Comparison of ENCODE assay signal across 23 cellular contexts in the genomic region with DNA sequence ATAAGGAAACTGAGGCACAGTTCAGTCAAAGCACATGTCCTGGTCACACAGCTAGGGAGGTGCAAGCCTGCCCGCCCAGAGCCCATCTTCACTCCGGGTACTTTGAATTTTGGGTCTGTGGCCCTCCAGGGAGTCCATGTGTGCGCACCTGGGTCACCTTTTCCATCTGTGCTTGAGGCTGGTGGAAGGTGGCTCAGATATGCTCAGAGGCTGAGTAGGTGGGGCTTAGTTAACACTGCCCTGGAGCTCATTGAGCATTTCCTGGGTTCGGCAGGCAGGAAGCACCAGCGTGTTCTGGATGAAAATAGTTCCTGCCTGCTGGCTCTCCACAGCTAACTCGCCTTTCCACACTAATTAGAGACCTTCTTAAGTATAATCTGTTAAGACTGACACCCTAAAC. TPM values are rescaled to one million over a fixed set of nuclear protein-coding genes. Genes with fewer than 3 reads are reported as not detected.
DNase-seq lines count a peak whose midpoint lies in the region; ATAC-seq, FAIRE-seq and TF ChIP-seq lines count a peak whose summit lies in the region.
"Had no signal": no experiment of that assay in that cellular context is flagged by ENCODE, and none has a peak within 500 bp of the region (broad histone marks: within the 10 kb centered on the region; RNA-seq: fewer than 3 reads in every experiment).

No MANE protein-coding gene starts in this region.

- CTCF ChIA-PET in activated CD4-positive, alpha-beta T cell treated with anti-CD3 and anti-CD28 coated beads, Interleukin-2, amount 10 ng/mL, durations not matched to agents 7 days and 5 days (lab: Charles Lee), result interaction anchor here (0.6 to 1.1 kb wide), 2 partner anchors 14 to 29 kb away, joined by 3 read pairs; no protein-coding TSS in a partner anchor
- CTCF ChIA-PET in naive thymus-derived CD4-positive, alpha-beta T cell (lab: Charles Lee), result interaction anchor here (1.6 kb wide), 1 partner anchor 98 kb away, joined by 4 read pairs; no protein-coding TSS in a partner anchor

- peak; percentile 42 for DNase-seq in activated CD4-positive, alpha-beta T cell treated with anti-CD3 and anti-CD28 coated beads, Interleukin-2, amount 10 ng/mL, durations not matched to agents 7 days and 5 days
- no peak for DNase-seq in activated CD4-positive, alpha-beta T cell treated with anti-CD3 and anti-CD28 coated beads for 48 hours
- peak; percentile 27 for DNase-seq in GM12891 (ENCODE audit: insufficient read length, low spot score)
- DNase-seq in activated naive CD8-positive, alpha-beta T cell treated with anti-CD3 and anti-CD28 coated beads for 36 hours, result no peak
- peak in 3 of 9 donors; percentile 17 to 26 (median 19) for DNase-seq in naive thymus-derived CD4-positive, alpha-beta T cell
- no peak for DNase-seq in hippocampal formation (lab: John Stamatoyannopoulos, UW)
- DNase-seq: activated CD8-positive, alpha-beta memory T cell treated with anti-CD3 and anti-CD28 coated beads, Interleukin-2, amount 50 U/mL, for 4 hours; NCI-H1105 treated with DMSO at 0.1 percent for 48 hours; NCI-H2081; NK-92 treated with Interleukin-12 subunit alpha and Interleukin-12 subunit beta, amount 100 ng/mL, for 24 hours; occipital lobe; T-helper 9 cell had no signal

- H3K9me3 ChIP-seq in naive thymus-derived CD4-positive, alpha-beta T cell (ENCODE audit: control insufficient read depth in 2 of 3, low read length in 3 of 3), result no peaks in the 10 kb centered on the region
- H3K9me3 ChIP-seq: A549, right atrium auricular region had no signal

- H3K27ac ChIP-seq in naive thymus-derived CD4-positive, alpha-beta T cell (ENCODE audit: low read depth, low read length), result no peak overlapping the region
- H3K27ac ChIP-seq: A549, right atrium auricular region had no signal

- intact Hi-C loops in naive thymus-derived CD4-positive, alpha-beta T cell (cut with micrococcal nuclease), result loop anchor here in 1 of 2 donors (2.0 kb wide), 1 partner anchor 19 kb away; the partner anchor contains the start of gene FAM234A

- no peaks in the 10 kb centered on the region for H3K9me3 Mint-ChIP-seq in activated CD4-positive, alpha-beta T cell treated with anti-CD3 and anti-CD28 coated beads, Interleukin-2, amount 10 ng/mL, durations not matched to agents 7 days and 5 days
- H3K9me3 Mint-ChIP-seq in activated naive CD8-positive, alpha-beta T cell treated with anti-CD3 and anti-CD28 coated beads for 36 hours, result no peaks in the 10 kb centered on the region
- no peaks in the 10 kb centered on the region for H3K9me3 Mint-ChIP-seq in naive thymus-derived CD4-positive, alpha-beta T cell
- H3K9me3 Mint-ChIP-seq: activated naive CD4-positive, alpha-beta T cell treated with anti-CD3 and anti-CD28 coated beads, Interleukin-2, amount 50 U/mL, for 72 hours; stimulated activated memory B cell treated with anti-CD40 and anti-IgM and Interleukin-4, amounts not matched to agents 10 μg/mL and 1 μg/mL and 100 μg/mL, for 72 hours had no signal

- no peak overlapping the region for H3K4me3 ChIP-seq in naive thymus-derived CD4-positive, alpha-beta T cell (ENCODE audit: low read length)
- H3K4me3 ChIP-seq: A549, right atrium auricular region had no signal

- peak; percentile 76 for FAIRE-seq in GM12891 (lab: Jason Lieb, UNC)
- FAIRE-seq: A549, RCC 7860 had no signal

- no peaks in the 10 kb centered on the region for H3K36me3 Mint-ChIP-seq in activated CD4-positive, alpha-beta T cell treated with anti-CD3 and anti-CD28 coated beads, Interleukin-2, amount 10 ng/mL, durations not matched to agents 7 days and 5 days (ENCODE audit: low read depth)
- peaks cover 15% of the 10 kb centered on the region for H3K36me3 Mint-ChIP-seq in activated naive CD8-positive, alpha-beta T cell treated with anti-CD3 and anti-CD28 coated beads for 36 hours
- peaks cover 4 to 28% (median 12%) of the 10 kb centered on the region in 5 donors for H3K36me3 Mint-ChIP-seq in naive thymus-derived CD4-positive, alpha-beta T cell
- H3K36me3 Mint-ChIP-seq: activated naive CD4-positive, alpha-beta T cell treated with anti-CD3 and anti-CD28 coated beads, Interleukin-2, amount 50 U/mL, for 72 hours had no signal

- peaks cover 0 to 30% (median 0%) of the 10 kb centered on the region in 3 experiments for H3K36me3 ChIP-seq in naive thymus-derived CD4-positive, alpha-beta T cell (ENCODE audit: control insufficient read depth in 2 of 3, insufficient read depth in 3 of 3, low read length in 3 of 3)

- POLR2A ChIA-PET in activated CD4-positive, alpha-beta T cell treated with anti-CD3 and anti-CD28 coated beads, Interleukin-2, amount 10 ng/mL, durations not matched to agents 7 days and 5 days (lab: Charles Lee), result interaction anchor here (0.7 kb wide), 1 partner anchor 347 kb away, joined by 4 read pairs; no protein-coding TSS in a partner anchor
- POLR2A ChIA-PET in naive thymus-derived CD4-positive, alpha-beta T cell (lab: Charles Lee), result interaction anchor here (0.6 to 3.1 kb wide), 3 partner anchors 16 to 59 kb away, joined by 3 to 14 read pairs (median 3); partner anchors contain the start of gene FAM234A

- H3K27me3 Mint-ChIP-seq in activated CD4-positive, alpha-beta T cell treated with anti-CD3 and anti-CD28 coated beads, Interleukin-2, amount 10 ng/mL, durations not matched to agents 7 days and 5 days, result no peaks in the 10 kb centered on the region
- no peaks in the 10 kb centered on the region for H3K27me3 Mint-ChIP-seq in activated naive CD8-positive, alpha-beta T cell treated with anti-CD3 and anti-CD28 coated beads for 36 hours
- H3K27me3 Mint-ChIP-seq in naive thymus-derived CD4-positive, alpha-beta T cell, result no peaks in the 10 kb centered on the region
- H3K27me3 Mint-ChIP-seq: stimulated activated memory B cell treated with anti-CD40 and anti-IgM and Interleukin-4, amounts not matched to agents 10 μg/mL and 1 μg/mL and 100 μg/mL, for 72 hours had no signal

- ATAC-seq in naive thymus-derived CD4-positive, alpha-beta T cell, result no peak
- ATAC-seq in SK-N-SH treated with all-trans-retinoic acid at 6 μM for 48 hours (no peak), HG02571 (IDR thresholded peaks at IDR 0.05; ENCODE audit: unreplicated experiment) (no peak)
- ATAC-seq: A549, HCT116 had no signal

- peak overlapping the region; percentile 76 for H3K27ac Mint-ChIP-seq in activated CD4-positive, alpha-beta T cell treated with anti-CD3 and anti-CD28 coated beads, Interleukin-2, amount 10 ng/mL, durations not matched to agents 7 days and 5 days
- peak overlapping the region; percentile 38 for H3K27ac Mint-ChIP-seq in activated naive CD8-positive, alpha-beta T cell treated with anti-CD3 and anti-CD28 coated beads for 36 hours
- peak overlapping the region in 8 of 9 donors; percentile 51 to 91 (median 82) for H3K27ac Mint-ChIP-seq in naive thymus-derived CD4-positive, alpha-beta T cell

- H3K4me1 Mint-ChIP-seq in activated CD4-positive, alpha-beta T cell treated with anti-CD3 and anti-CD28 coated beads, Interleukin-2, amount 10 ng/mL, durations not matched to agents 7 days and 5 days, result peaks cover 28% of the 10 kb centered on the region
- H3K4me1 Mint-ChIP-seq in activated naive CD8-positive, alpha-beta T cell treated with anti-CD3 and anti-CD28 coated beads for 36 hours, result peaks cover 25% of the 10 kb centered on the region
- H3K4me1 Mint-ChIP-seq in naive thymus-derived CD4-positive, alpha-beta T cell, result peaks cover 12 to 44% (median 28%) of the 10 kb centered on the region in 7 donors

- H3K27me3 ChIP-seq in naive thymus-derived CD4-positive, alpha-beta T cell (ENCODE audit: control insufficient read depth in 2 of 2, insufficient read depth in 2 of 2, low read length in 2 of 2), result no peaks in the 10 kb centered on the region
- H3K27me3 ChIP-seq: right atrium auricular region had no signal

- peaks cover 9 to 20% of the 10 kb centered on the region in 2 donors for H3K4me1 ChIP-seq in naive thymus-derived CD4-positive, alpha-beta T cell (ENCODE audit: control insufficient read depth in 2 of 2, insufficient read depth in 2 of 2, low read length in 2 of 2)

- no peak for TF ChIP-seq POLR2A in GM12891 (IDR thresholded peaks at IDR 0.05; ENCODE audit: low read depth, low read length)

- H3K4me3 Mint-ChIP-seq in activated CD4-positive, alpha-beta T cell treated with anti-CD3 and anti-CD28 coated beads, Interleukin-2, amount 10 ng/mL, durations not matched to agents 7 days and 5 days, result peak overlapping the region; percentile 54
- H3K4me3 Mint-ChIP-seq in activated naive CD8-positive, alpha-beta T cell treated with anti-CD3 and anti-CD28 coated beads for 36 hours, result no peak overlapping the region
- peak overlapping the region in 9 of 10 donors; percentile 48 to 91 (median 63) for H3K4me3 Mint-ChIP-seq in naive thymus-derived CD4-positive, alpha-beta T cell

RNA-seq across cellular contexts. Expression of gene FAM234A, which starts 19.2 kb away (rescaled TPM):
- total RNA-seq in activated CD4-positive, alpha-beta T cell treated with anti-CD3 and anti-CD28 coated beads, Interleukin-2, amount 10 ng/mL, durations not matched to agents 7 days and 5 days, result 10 to 100 TPM; 16.0 to 19.6 TPM
- polyA plus RNA-seq in GM12891 (2012; ENCODE audit: low read depth, missing spikeins), result 34.1 TPM
- 10 to 100 TPM; 20.9 to 24.1 TPM for total RNA-seq in activated naive CD8-positive, alpha-beta T cell treated with anti-CD3 and anti-CD28 coated beads for 36 hours
- total RNA-seq in naive thymus-derived CD4-positive, alpha-beta T cell, result 10 to 100 TPM; 30.4 to 43.9 (median 32.9) TPM
- polyA plus RNA-seq in naive thymus-derived CD4-positive, alpha-beta T cell, result 10 to 100 TPM; 31.3 to 42.2 TPM

RNA-seq across cellular contexts. Expression of gene RGS11, which starts 21.9 kb away (rescaled TPM):
- not detected for total RNA-seq in activated CD4-positive, alpha-beta T cell treated with anti-CD3 and anti-CD28 coated beads, Interleukin-2, amount 10 ng/mL, durations not matched to agents 7 days and 5 days
- polyA plus RNA-seq in GM12891 (2012; ENCODE audit: low read depth, missing spikeins), result 0.12 TPM
- total RNA-seq in activated naive CD8-positive, alpha-beta T cell treated with anti-CD3 and anti-CD28 coated beads for 36 hours, result not detected
- total RNA-seq in naive thymus-derived CD4-positive, alpha-beta T cell, result under 1 TPM in 2 of 5 experiments, not detected in 3; 0.17 to 0.22 TPM
- not detected for polyA plus RNA-seq in naive thymus-derived CD4-positive, alpha-beta T cell
- total RNA-seq: HT1080, mononuclear cell had no signal

RNA-seq across cellular contexts. Expression of gene LUC7L, which starts 24.6 kb away (rescaled TPM):
- 10 to 100 TPM; 52.6 to 53.7 TPM for total RNA-seq in activated CD4-positive, alpha-beta T cell treated with anti-CD3 and anti-CD28 coated beads, Interleukin-2, amount 10 ng/mL, durations not matched to agents 7 days and 5 days
- polyA plus RNA-seq in GM12891 (2012; ENCODE audit: low read depth, missing spikeins), result 36.3 TPM
- total RNA-seq in activated naive CD8-positive, alpha-beta T cell treated with anti-CD3 and anti-CD28 coated beads for 36 hours, result 10 to 100 TPM; 61.9 to 65.3 TPM
- total RNA-seq in naive thymus-derived CD4-positive, alpha-beta T cell, result 100 to 1,000 TPM in 4 of 5 experiments, 10 to 100 TPM in 1; 64.7 to 177 (median 154) TPM
- 10 to 100 TPM in 1 of 2 donors, 1 to 10 TPM in 1; 6.9 to 16.3 TPM for polyA plus RNA-seq in naive thymus-derived CD4-positive, alpha-beta T cell

RNA-seq across cellular contexts. Expression of gene ARHGDIG, which starts 26.6 kb away (rescaled TPM):
- total RNA-seq in activated CD4-positive, alpha-beta T cell treated with anti-CD3 and anti-CD28 coated beads, Interleukin-2, amount 10 ng/mL, durations not matched to agents 7 days and 5 days, result not detected
- polyA plus RNA-seq in GM12891 (2012; ENCODE audit: low read depth, missing spikeins), result 0.56 TPM
- not detected for total RNA-seq in activated naive CD8-positive, alpha-beta T cell treated with anti-CD3 and anti-CD28 coated beads for 36 hours
- 1 to 10 TPM in 3 of 5 experiments, not detected in 2; 1.2 to 2.1 (median 1.4) TPM for total RNA-seq in naive thymus-derived CD4-positive, alpha-beta T cell
- not detected for polyA plus RNA-seq in naive thymus-derived CD4-positive, alpha-beta T cell
- total RNA-seq: activated naive CD4-positive, alpha-beta T cell treated with anti-CD3 and anti-CD28 coated beads, Interleukin-2, amount 50 U/mL, for 72 hours; HT1080; mononuclear cell had no signal

RNA-seq across cellular contexts. Expression of gene PDIA2, which starts 29.1 kb away (rescaled TPM):
- not detected for total RNA-seq in activated CD4-positive, alpha-beta T cell treated with anti-CD3 and anti-CD28 coated beads, Interleukin-2, amount 10 ng/mL, durations not matched to agents 7 days and 5 days
- polyA plus RNA-seq in GM12891 (2012; ENCODE audit: low read depth, missing spikeins), result 0.24 TPM
- not detected for total RNA-seq in activated naive CD8-positive, alpha-beta T cell treated with anti-CD3 and anti-CD28 coated beads for 36 hours
- total RNA-seq in naive thymus-derived CD4-positive, alpha-beta T cell, result under 1 TPM in 1 of 5 experiments, not detected in 4; 0.42 TPM
- polyA plus RNA-seq in naive thymus-derived CD4-positive, alpha-beta T cell, result not detected
- total RNA-seq: activated naive CD4-positive, alpha-beta T cell treated with anti-CD3 and anti-CD28 coated beads, Interleukin-2, amount 50 U/mL, for 72 hours; mononuclear cell had no signal
- polyA plus RNA-seq: BJ had no signal

Comparison
In these comparisons a context has a peak if more than half of its experiments do, and no peak if none do; other contexts are left out.
1. DNase-seq: peak in activated CD4-positive, alpha-beta T cell treated with anti-CD3 and anti-CD28 coated beads, Interleukin-2, amount 10 ng/mL, durations not matched to agents 7 days and 5 days (single experiment) and GM12891 (single experiment); none in activated CD4-positive, alpha-beta T cell treated with anti-CD3 and anti-CD28 coated beads for 48 hours (single experiment), activated naive CD8-positive, alpha-beta T cell treated with anti-CD3 and anti-CD28 coated beads for 36 hours (single experiment) and hippocampal formation (0 of 2).
2. Peak in every context shown above with its lines, with median percentiles within 50 percentile points of each other: H3K27ac Mint-ChIP-seq.